8 cellular contexts compared by ENCODE assay signal in genomic region chr17:3965123-3965800, GRCh38. TPM values are rescaled to one million over a fixed set of nuclear protein-coding genes. Genes with fewer than 3 reads are reported as not detected.
DNase-seq lines count a peak whose midpoint lies in the region; ATAC-seq and TF ChIP-seq lines count a peak whose summit lies in the region.

No MANE protein-coding gene starts in this region.

- H3K4me1 ChIP-seq in NT2/D1 (ENCODE audit: insufficient read depth, insufficient read length) (peaks cover 9% of the 10 kb centered on the region), thoracic aorta (ENCODE audit: control insufficient read depth in 1 of 2, low read depth in 2 of 2) (peaks cover 13 to 41% of the 10 kb centered on the region in 2 donors)

- H3K4me3 Mint-ChIP-seq in neural crest cell, result no peak overlapping the region

- H3K9me3 ChIP-seq in NT2/D1 (ENCODE audit: insufficient read depth, low read length) (no peaks in the 10 kb centered on the region), thoracic aorta (no peaks in the 10 kb centered on the region)

- peaks cover 31% of the 10 kb centered on the region for H3K27me3 ChIP-seq in NT2/D1 (ENCODE audit: insufficient read depth, insufficient read length)
- H3K27me3 ChIP-seq in thoracic aorta (replicated peaks; ENCODE audit: insufficient read depth), result no peaks in the 10 kb centered on the region

- POLR2A ChIA-PET in RWPE1 (lab: Yijun Ruan, JAX; ENCODE audit: low non-redundant PET), result interaction anchor here (0.6 kb wide), 1 partner anchor 74 kb away, joined by 5 read pairs; no protein-coding TSS in a partner anchor

- H3K27me3 Mint-ChIP-seq in neural crest cell (ENCODE audit: low read depth), result peaks cover 74% of the 10 kb centered on the region

- CTCF ChIA-PET in RWPE1 (lab: Yijun Ruan, JAX), result interaction anchor here (0.6 to 1.2 kb wide), 2 partner anchors 34 to 42 kb away, joined by 3 read pairs; no protein-coding TSS in a partner anchor

- peak overlapping the region; percentile 71 for H3K9ac ChIP-seq in NT2/D1 (ENCODE audit: insufficient read length, low read depth)

- peak overlapping the region; percentile 50 to 74 for H3K27ac ChIP-seq in thoracic aorta
- no peak overlapping the region for H3K27ac ChIP-seq in RWPE1

- no peak for TF ChIP-seq CTCF in neural crest cell (conservative IDR thresholded peaks at IDR 0.05)
- TF ChIP-seq CTCF in thoracic aorta (IDR thresholded peaks at IDR 0.05), result no peak
- no peak for TF ChIP-seq CTCF in RWPE1 (conservative IDR thresholded peaks at IDR 0.05; ENCODE audit: low read depth)

- ATAC-seq in HG03342 (IDR thresholded peaks at IDR 0.05; ENCODE audit: unreplicated experiment) (peak; percentile 31), thoracic aorta (ENCODE audit: insufficient number of reproducible peaks, low FRiP score, low read depth) (no peak)

- H3K36me3 ChIP-seq in NT2/D1 (ENCODE audit: insufficient read depth, insufficient read length, low read length) (no peaks in the 10 kb centered on the region), thoracic aorta (no peaks in the 10 kb centered on the region)

- peak overlapping the region; percentile 16 for H3K4me3 ChIP-seq in NT2/D1 (ENCODE audit: insufficient read length, low read depth)
- H3K4me3 ChIP-seq in thoracic aorta, result peak overlapping the region; percentile 84

- DNase-seq in Daoy (ENCODE audit: low read depth) (peak; percentile 72), NT2/D1 (ENCODE audit: low read depth, low spot score) (peak; percentile 28), fibroblast of gingiva (ENCODE audit: low read depth) (peak; percentile 20), neural crest cell (ENCODE audit: low read depth, low spot score) (peak; percentile 20), thoracic aorta (ENCODE audit: low spot score) (no peak), RWPE1 (ENCODE audit: low spot score) (no peak)
- DNase-seq in activated CD8-positive, alpha-beta memory T cell treated with anti-CD3 and anti-CD28 coated beads, Interleukin-2, amount 50 U/mL, for 4 hours, result peak; percentile 64

- no peaks in the 10 kb centered on the region for H3K9me3 Mint-ChIP-seq in neural crest cell

- no peaks in the 10 kb centered on the region for H3K36me3 Mint-ChIP-seq in neural crest cell (ENCODE audit: low read depth)

- H3K27ac Mint-ChIP-seq in neural crest cell (ENCODE audit: unreplicated experiment), result no peak overlapping the region

- peaks cover 4% of the 10 kb centered on the region for H3K4me1 Mint-ChIP-seq in neural crest cell

RNA-seq across cellular contexts. Expression of gene ATP2A3, which starts 1.0 kb away (rescaled TPM):
- 0.57 and 0.80 TPM in 2 replicates for total RNA-seq in Daoy (2014; rRNA removed; shearing (Covaris generic))
- total RNA-seq in neural crest cell, result 1.1 and 1.6 TPM in 2 replicates
- total RNA-seq in thoracic aorta, result 10 to 100 TPM; 37.2 to 50.4 TPM

RNA-seq across cellular contexts. Expression of gene P2RX1, which starts 49.0 kb away (rescaled TPM):
- not detected in 2 replicates for total RNA-seq in Daoy (2014; rRNA removed; shearing (Covaris generic))
- total RNA-seq in neural crest cell (not detected in 2 replicates), thoracic aorta (1 to 10 TPM in 1 of 2 donors, under 1 TPM in 1; 0.63 to 7.3 TPM)

Comparison
In these comparisons a context has a peak if more than half of its experiments do, and no peak if none do; other contexts are left out.
1. DNase-seq: peak in Daoy (single experiment), NT2/D1 (single experiment), activated CD8-positive, alpha-beta memory T cell treated with anti-CD3 and anti-CD28 coated beads, Interleukin-2, amount 50 U/mL, for 4 hours (single experiment), fibroblast of gingiva (single experiment) and neural crest cell (single experiment); none in thoracic aorta (single experiment) and RWPE1 (single experiment).
2. RNA of gene ATP2A3, which starts 1.0 kb away (total RNA-seq): 37.2 to 50.4 TPM in thoracic aorta; 1.1 to 1.6 TPM in neural crest cell and 0.57 to 0.80 TPM in Daoy; every median in the first group is over 10 times any median in the second.